In the genomic region with DNA sequence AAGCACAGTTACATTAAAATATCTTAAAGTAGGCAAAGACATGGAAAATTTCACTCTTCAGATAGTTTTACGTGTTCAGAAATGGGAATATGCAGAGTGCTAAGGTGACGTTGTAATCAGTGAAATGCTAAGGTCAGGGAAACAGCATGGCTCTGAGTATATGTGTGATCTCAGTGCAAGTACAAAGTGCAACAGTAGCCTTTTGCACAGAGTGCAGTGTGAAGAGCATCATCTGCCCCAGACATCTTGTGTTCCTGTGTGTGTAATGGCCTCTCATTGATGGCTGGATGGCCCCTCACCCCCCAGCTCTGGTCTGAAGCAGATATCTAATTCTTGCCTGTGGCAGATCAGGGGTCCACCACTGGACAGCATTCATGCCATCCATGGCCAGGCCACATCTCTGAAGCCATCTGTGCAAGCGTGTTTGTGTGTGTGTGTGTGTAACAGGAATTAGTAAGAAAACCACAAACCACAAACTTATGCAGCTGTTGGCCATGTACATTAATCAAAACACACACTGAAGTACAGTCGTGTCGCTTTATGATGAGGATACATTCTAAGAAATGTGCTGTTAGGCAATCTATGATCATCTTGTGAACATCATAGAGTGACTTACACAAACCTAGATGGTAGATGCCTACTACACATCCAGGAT, we compare ENCODE assay signal across 1 cellular context.
TF ChIP-seq lines count a peak whose summit lies in the region.

No MANE protein-coding gene starts in this region.

TF ChIP-seq in HepG2, 621 proteins besides CTCF, POLR2A, EP300 and RAD21 (continued from another document and continues in another):
- TF ChIP-seq, protein P1, sequence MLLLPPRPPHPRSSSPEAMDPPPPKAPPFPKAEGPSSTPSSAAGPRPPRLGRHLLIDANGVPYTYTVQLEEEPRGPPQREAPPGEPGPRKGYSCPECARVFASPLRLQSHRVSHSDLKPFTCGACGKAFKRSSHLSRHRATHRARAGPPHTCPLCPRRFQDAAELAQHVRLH (CRISPR knock-in tag; IDR thresholded peaks at IDR 0.05; ENCODE audit: borderline replicate concordance, low read depth), result no peak
- TF ChIP-seq CHD2 (IDR thresholded peaks at IDR 0.05; ENCODE audit: low read depth, low read length) (no peak), ZNF484 (CRISPR knock-in tag; IDR thresholded peaks at IDR 0.05; ENCODE audit: borderline replicate concordance, low read depth) (no peak), ZNF709 (CRISPR knock-in tag; IDR thresholded peaks at IDR 0.05) (no peak), FLYWCH1 (CRISPR knock-in tag; IDR thresholded peaks at IDR 0.05) (no peak), DPF2 (CRISPR knock-in tag; IDR thresholded peaks at IDR 0.05; ENCODE audit: borderline replicate concordance, low read depth) (peak; percentile 35; the same call in 1 of the 2 replicates), MYC (CRISPR knock-in tag; IDR thresholded peaks at IDR 0.05; ENCODE audit: borderline replicate concordance) (no peak), ZNF670 (CRISPR knock-in tag; IDR thresholded peaks at IDR 0.05; ENCODE audit: borderline replicate concordance) (no peak), HMG20B (CRISPR knock-in tag; conservative IDR thresholded peaks at IDR 0.05) (no peak), TRIM24 (CRISPR knock-in tag; IDR thresholded peaks at IDR 0.05) (no peak), ARHGAP35 (CRISPR knock-in tag; IDR thresholded peaks at IDR 0.05; ENCODE audit: borderline replicate concordance) (peak; percentile 85), NPAS2 (CRISPR knock-in tag; IDR thresholded peaks at IDR 0.05; ENCODE audit: borderline replicate concordance) (no peak), ZEB1 (IDR thresholded peaks at IDR 0.05; ENCODE audit: insufficient replicate concordance, low read depth) (no peak), ZFP1 (CRISPR knock-in tag; IDR thresholded peaks at IDR 0.05) (no peak), THYN1 (CRISPR knock-in tag; IDR thresholded peaks at IDR 0.05; ENCODE audit: borderline replicate concordance, low read depth) (no peak), RXRA (CRISPR knock-in tag; IDR thresholded peaks at IDR 0.05) (no peak), ARNT (IDR thresholded peaks at IDR 0.05) (no peak), RXRB (CRISPR knock-in tag; IDR thresholded peaks at IDR 0.05; ENCODE audit: borderline replicate concordance) (peak; percentile 77; the same call in 1 of the 2 replicates), ZMYM3 (CRISPR knock-in tag; IDR thresholded peaks at IDR 0.05) (peak; percentile 85), PHF20 (CRISPR knock-in tag; IDR thresholded peaks at IDR 0.05) (no peak), ZMAT3 (CRISPR knock-in tag; conservative IDR thresholded peaks at IDR 0.05) (no peak), NCOR1 (IDR thresholded peaks at IDR 0.05; ENCODE audit: borderline replicate concordance, low read length) (peak; percentile 21; the same call in 1 of the 2 replicates), STAG1 (CRISPR knock-in tag; IDR thresholded peaks at IDR 0.05) (no peak), ZNF432 (CRISPR knock-in tag; IDR thresholded peaks at IDR 0.05; ENCODE audit: borderline replicate concordance) (no peak), HOMEZ (CRISPR knock-in tag; IDR thresholded peaks at IDR 0.05; ENCODE audit: low read depth) (peak; percentile 90), HDAC1 (CRISPR knock-in tag; IDR thresholded peaks at IDR 0.05) (no peak), CEBPB (IDR thresholded peaks at IDR 0.05; ENCODE audit: borderline replicate concordance, low read depth, low read length) (no peak), RELA (CRISPR knock-in tag; IDR thresholded peaks at IDR 0.05) (no peak), MLLT10 (CRISPR knock-in tag; IDR thresholded peaks at IDR 0.05) (no peak), ZNF282 (IDR thresholded peaks at IDR 0.05; ENCODE audit: partially characterized antibody) (no peak), ZNF260 (CRISPR knock-in tag; IDR thresholded peaks at IDR 0.05; ENCODE audit: borderline replicate concordance, low read depth) (no peak), ZNF510 (CRISPR knock-in tag; IDR thresholded peaks at IDR 0.05; ENCODE audit: low read depth) (no peak), AHR (CRISPR knock-in tag; IDR thresholded peaks at IDR 0.05) (no peak)
- TF ChIP-seq, protein P2, sequence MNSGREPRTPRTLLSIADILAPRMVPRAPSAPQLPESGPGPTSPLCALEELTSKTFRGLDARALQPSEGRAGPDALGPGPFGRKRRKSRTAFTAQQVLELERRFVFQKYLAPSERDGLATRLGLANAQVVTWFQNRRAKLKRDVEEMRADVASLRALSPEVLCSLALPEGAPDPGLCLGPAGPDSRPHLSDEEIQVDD (CRISPR knock-in tag; IDR thresholded peaks at IDR 0.05; ENCODE audit: borderline replicate concordance), result no peak
- TF ChIP-seq, protein P3, sequence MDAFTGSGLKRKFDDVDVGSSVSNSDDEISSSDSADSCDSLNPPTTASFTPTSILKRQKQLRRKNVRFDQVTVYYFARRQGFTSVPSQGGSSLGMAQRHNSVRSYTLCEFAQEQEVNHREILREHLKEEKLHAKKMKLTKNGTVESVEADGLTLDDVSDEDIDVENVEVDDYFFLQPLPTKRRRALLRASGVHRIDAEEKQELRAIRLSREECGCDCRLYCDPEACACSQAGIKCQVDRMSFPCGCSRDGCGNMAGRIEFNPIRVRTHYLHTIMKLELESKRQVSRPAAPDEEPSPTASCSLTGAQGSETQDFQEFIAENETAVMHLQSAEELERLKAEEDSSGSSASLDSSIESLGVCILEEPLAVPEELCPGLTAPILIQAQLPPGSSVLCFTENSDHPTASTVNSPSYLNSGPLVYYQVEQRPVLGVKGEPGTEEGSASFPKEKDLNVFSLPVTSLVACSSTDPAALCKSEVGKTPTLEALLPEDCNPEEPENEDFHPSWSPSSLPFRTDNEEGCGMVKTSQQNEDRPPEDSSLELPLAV (CRISPR knock-in tag; conservative IDR thresholded peaks at IDR 0.05; ENCODE audit: low read depth), result no peak
- TF ChIP-seq, protein P4, sequence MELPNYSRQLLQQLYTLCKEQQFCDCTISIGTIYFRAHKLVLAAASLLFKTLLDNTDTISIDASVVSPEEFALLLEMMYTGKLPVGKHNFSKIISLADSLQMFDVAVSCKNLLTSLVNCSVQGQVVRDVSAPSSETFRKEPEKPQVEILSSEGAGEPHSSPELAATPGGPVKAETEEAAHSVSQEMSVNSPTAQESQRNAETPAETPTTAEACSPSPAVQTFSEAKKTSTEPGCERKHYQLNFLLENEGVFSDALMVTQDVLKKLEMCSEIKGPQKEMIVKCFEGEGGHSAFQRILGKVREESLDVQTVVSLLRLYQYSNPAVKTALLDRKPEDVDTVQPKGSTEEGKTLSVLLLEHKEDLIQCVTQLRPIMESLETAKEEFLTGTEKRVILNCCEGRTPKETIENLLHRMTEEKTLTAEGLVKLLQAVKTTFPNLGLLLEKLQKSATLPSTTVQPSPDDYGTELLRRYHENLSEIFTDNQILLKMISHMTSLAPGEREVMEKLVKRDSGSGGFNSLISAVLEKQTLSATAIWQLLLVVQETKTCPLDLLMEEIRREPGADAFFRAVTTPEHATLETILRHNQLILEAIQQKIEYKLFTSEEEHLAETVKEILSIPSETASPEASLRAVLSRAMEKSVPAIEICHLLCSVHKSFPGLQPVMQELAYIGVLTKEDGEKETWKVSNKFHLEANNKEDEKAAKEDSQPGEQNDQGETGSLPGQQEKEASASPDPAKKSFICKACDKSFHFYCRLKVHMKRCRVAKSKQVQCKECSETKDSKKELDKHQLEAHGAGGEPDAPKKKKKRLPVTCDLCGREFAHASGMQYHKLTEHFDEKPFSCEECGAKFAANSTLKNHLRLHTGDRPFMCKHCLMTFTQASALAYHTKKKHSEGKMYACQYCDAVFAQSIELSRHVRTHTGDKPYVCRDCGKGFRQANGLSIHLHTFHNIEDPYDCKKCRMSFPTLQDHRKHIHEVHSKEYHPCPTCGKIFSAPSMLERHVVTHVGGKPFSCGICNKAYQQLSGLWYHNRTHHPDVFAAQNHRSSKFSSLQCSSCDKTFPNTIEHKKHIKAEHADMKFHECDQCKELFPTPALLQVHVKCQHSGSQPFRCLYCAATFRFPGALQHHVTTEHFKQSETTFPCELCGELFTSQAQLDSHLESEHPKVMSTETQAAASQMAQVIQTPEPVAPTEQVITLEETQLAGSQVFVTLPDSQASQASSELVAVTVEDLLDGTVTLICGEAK (IDR thresholded peaks at IDR 0.05), result no peak
- TF ChIP-seq, protein P4 (CRISPR knock-in tag; IDR thresholded peaks at IDR 0.05), result 0 out of 2 replicates have a peak, but pooled peaks have one; percentile 31
- TF ChIP-seq, protein P5, sequence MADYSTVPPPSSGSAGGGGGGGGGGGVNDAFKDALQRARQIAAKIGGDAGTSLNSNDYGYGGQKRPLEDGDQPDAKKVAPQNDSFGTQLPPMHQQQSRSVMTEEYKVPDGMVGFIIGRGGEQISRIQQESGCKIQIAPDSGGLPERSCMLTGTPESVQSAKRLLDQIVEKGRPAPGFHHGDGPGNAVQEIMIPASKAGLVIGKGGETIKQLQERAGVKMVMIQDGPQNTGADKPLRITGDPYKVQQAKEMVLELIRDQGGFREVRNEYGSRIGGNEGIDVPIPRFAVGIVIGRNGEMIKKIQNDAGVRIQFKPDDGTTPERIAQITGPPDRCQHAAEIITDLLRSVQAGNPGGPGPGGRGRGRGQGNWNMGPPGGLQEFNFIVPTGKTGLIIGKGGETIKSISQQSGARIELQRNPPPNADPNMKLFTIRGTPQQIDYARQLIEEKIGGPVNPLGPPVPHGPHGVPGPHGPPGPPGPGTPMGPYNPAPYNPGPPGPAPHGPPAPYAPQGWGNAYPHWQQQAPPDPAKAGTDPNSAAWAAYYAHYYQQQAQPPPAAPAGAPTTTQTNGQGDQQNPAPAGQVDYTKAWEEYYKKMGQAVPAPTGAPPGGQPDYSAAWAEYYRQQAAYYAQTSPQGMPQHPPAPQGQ (CRISPR knock-in tag; IDR thresholded peaks at IDR 0.05; ENCODE audit: borderline replicate concordance), result no peak
- TF ChIP-seq, protein P6, sequence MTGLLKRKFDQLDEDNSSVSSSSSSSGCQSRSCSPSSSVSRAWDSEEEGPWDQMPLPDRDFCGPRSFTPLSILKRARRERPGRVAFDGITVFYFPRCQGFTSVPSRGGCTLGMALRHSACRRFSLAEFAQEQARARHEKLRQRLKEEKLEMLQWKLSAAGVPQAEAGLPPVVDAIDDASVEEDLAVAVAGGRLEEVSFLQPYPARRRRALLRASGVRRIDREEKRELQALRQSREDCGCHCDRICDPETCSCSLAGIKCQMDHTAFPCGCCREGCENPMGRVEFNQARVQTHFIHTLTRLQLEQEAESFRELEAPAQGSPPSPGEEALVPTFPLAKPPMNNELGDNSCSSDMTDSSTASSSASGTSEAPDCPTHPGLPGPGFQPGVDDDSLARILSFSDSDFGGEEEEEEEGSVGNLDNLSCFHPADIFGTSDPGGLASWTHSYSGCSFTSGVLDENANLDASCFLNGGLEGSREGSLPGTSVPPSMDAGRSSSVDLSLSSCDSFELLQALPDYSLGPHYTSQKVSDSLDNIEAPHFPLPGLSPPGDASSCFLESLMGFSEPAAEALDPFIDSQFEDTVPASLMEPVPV (CRISPR knock-in tag; IDR thresholded peaks at IDR 0.05), result no peak
- TF ChIP-seq, protein P7, sequence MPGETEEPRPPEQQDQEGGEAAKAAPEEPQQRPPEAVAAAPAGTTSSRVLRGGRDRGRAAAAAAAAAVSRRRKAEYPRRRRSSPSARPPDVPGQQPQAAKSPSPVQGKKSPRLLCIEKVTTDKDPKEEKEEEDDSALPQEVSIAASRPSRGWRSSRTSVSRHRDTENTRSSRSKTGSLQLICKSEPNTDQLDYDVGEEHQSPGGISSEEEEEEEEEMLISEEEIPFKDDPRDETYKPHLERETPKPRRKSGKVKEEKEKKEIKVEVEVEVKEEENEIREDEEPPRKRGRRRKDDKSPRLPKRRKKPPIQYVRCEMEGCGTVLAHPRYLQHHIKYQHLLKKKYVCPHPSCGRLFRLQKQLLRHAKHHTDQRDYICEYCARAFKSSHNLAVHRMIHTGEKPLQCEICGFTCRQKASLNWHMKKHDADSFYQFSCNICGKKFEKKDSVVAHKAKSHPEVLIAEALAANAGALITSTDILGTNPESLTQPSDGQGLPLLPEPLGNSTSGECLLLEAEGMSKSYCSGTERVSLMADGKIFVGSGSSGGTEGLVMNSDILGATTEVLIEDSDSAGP (CRISPR knock-in tag; IDR thresholded peaks at IDR 0.05; ENCODE audit: borderline replicate concordance), result peak; percentile 16; the same call in 1 of the 2 replicates
